8 cellular contexts compared by ENCODE assay signal in genomic region chr4:153249199-153250154, GRCh38.
DNase-seq lines count a peak whose midpoint lies in the region; ATAC-seq and FAIRE-seq lines count a peak whose summit lies in the region.

No MANE protein-coding gene starts in this region.

- peak; percentile 84 for FAIRE-seq in islet of Langerhans (lab: Jason Lieb, UNC)

- DNase-seq in 8988T (peak; percentile 79), NCI-H2171 treated with DMSO at 0.1 percent for 48 hours (lab: John Stamatoyannopoulos, UW) (peak; percentile 77)
- DNase-seq in activated CD4-positive, CD25-positive, alpha-beta regulatory T cell treated with anti-CD3 and anti-CD28 coated beads, Interleukin-2, amount 50 U/mL, for 16 hours (ENCODE audit: low read depth, low spot score): peak; percentile 61
- DNase-seq in central memory CD4-positive, alpha-beta T cell: peak; percentile 87
- DNase-seq in stimulated activated CD4-positive, alpha-beta T cell treated with anti-CD3 and anti-CD28 coated beads, Interleukin-15, amount 100 ng/mL, for 1 hour (ENCODE audit: low read depth in 1 of 2, low spot score in 1 of 2): peak; percentile 71 to 81

- ATAC-seq in GM18858 (IDR thresholded peaks at IDR 0.05; ENCODE audit: unreplicated experiment) (peak; percentile 92), HG03060 (IDR thresholded peaks at IDR 0.05; ENCODE audit: low read depth, unreplicated experiment) (peak; percentile 75)

Comparison
In these comparisons a context has a peak if more than half of its experiments do, and no peak if none do; other contexts are left out.
1. Peak in every context shown above with its lines: DNase-seq and ATAC-seq.